ENCODE assay signal across 2 cellular contexts in genomic region chr13:97250560-97250959, GRCh38.
TF ChIP-seq lines count a peak whose summit lies in the region.

No MANE protein-coding gene starts in this region.

TF ChIP-seq in liver, 16 proteins besides CTCF, POLR2A, EP300 and RAD21:
- TF ChIP-seq, protein P1, sequence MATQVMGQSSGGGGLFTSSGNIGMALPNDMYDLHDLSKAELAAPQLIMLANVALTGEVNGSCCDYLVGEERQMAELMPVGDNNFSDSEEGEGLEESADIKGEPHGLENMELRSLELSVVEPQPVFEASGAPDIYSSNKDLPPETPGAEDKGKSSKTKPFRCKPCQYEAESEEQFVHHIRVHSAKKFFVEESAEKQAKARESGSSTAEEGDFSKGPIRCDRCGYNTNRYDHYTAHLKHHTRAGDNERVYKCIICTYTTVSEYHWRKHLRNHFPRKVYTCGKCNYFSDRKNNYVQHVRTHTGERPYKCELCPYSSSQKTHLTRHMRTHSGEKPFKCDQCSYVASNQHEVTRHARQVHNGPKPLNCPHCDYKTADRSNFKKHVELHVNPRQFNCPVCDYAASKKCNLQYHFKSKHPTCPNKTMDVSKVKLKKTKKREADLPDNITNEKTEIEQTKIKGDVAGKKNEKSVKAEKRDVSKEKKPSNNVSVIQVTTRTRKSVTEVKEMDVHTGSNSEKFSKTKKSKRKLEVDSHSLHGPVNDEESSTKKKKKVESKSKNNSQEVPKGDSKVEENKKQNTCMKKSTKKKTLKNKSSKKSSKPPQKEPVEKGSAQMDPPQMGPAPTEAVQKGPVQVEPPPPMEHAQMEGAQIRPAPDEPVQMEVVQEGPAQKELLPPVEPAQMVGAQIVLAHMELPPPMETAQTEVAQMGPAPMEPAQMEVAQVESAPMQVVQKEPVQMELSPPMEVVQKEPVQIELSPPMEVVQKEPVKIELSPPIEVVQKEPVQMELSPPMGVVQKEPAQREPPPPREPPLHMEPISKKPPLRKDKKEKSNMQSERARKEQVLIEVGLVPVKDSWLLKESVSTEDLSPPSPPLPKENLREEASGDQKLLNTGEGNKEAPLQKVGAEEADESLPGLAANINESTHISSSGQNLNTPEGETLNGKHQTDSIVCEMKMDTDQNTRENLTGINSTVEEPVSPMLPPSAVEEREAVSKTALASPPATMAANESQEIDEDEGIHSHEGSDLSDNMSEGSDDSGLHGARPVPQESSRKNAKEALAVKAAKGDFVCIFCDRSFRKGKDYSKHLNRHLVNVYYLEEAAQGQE (IDR thresholded peaks at IDR 0.05): no peak
- TF ChIP-seq SP1 (IDR thresholded peaks at IDR 0.05) (no peak), ZBTB33 (IDR thresholded peaks at IDR 0.05) (no peak), TAF1 (conservative IDR thresholded peaks at IDR 0.05) (no peak), MAX (IDR thresholded peaks at IDR 0.05) (no peak), YY1 (IDR thresholded peaks at IDR 0.05) (no peak), EGR1 (IDR thresholded peaks at IDR 0.05; ENCODE audit: low read depth in 2 of 2) (no peak), FOXA1 (IDR thresholded peaks at IDR 0.05) (no peak), NR2F2 (IDR thresholded peaks at IDR 0.05) (no peak), HNF4A (conservative IDR thresholded peaks at IDR 0.05) (no peak), ATF3 (IDR thresholded peaks at IDR 0.05) (no peak), RXRA (IDR thresholded peaks at IDR 0.05) (no peak), JUND (IDR thresholded peaks at IDR 0.05) (no peak), GABPA (IDR thresholded peaks at IDR 0.05 in 1 of 2, conservative IDR thresholded peaks at IDR 0.05 in 1 of 2) (no peak)

TF ChIP-seq in HepG2, 621 proteins besides CTCF, POLR2A, EP300 and RAD21 (continued from another document):
- TF ChIP-seq ZSCAN30 (CRISPR knock-in tag; IDR thresholded peaks at IDR 0.05): no peak
- TF ChIP-seq MATR3 (CRISPR knock-in tag; IDR thresholded peaks at IDR 0.05): no peak
TF ChIP-seq in HepG2: peak in this region for 0.
